ENCODE assay signal across 13 cellular contexts in the genomic region with DNA sequence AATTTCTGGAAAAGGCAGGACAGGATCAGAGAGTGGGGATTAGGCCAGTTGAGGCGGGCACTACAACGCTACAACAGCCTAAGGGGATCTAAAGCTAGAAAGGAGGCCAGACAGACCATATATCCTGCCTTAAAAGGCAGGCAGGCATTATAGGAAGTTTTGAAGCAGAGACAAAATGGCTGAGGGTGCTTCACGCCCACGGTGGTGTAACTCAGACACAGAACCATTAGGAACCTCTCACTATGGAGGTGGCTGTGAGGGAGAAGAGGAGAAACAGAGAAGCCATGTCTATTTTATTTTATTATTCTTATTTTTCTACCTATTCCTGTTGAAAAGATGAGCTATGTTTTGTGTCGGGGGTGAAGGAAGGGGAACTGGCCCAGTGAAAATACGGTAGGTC. TPM values are rescaled to one million over a fixed set of nuclear protein-coding genes. Genes with fewer than 3 reads are reported as not detected.
A peak's percentile ranks its signal among the peaks of the same experiment; 100 is the strongest.
DNase-seq lines count a peak whose midpoint lies in the region; ATAC-seq, FAIRE-seq and TF ChIP-seq lines count a peak whose summit lies in the region.
"Had no signal": no experiment of that assay in that cellular context is flagged by ENCODE, and none has a peak within 500 bp of the region (broad histone marks: within the 10 kb centered on the region; RNA-seq: fewer than 3 reads in every experiment).

No MANE protein-coding gene starts in this region.

- H3K9me3 ChIP-seq in heart left ventricle (no peaks in the 10 kb centered on the region), mucosa of rectum (ENCODE audit: control insufficient read depth in 2 of 2, low read length in 2 of 2) (no peaks in the 10 kb centered on the region), uterus (no peaks in the 10 kb centered on the region)

- H3K27ac ChIP-seq in heart left ventricle (peak overlapping the region in 10 of 12 donors; percentile 21 to 98 (median 92)), mucosa of rectum (ENCODE audit: low read depth in 2 of 2, low read length in 2 of 2) (peak overlapping the region; percentile 10 to 38), uterus (peak overlapping the region; percentile 47 to 90)
- H3K27ac ChIP-seq: C4-2B, foreskin keratinocyte had no signal

- peak overlapping the region; percentile 94 for H3K27ac Mint-ChIP-seq in activated naive CD8-positive, alpha-beta T cell

- intact Hi-C loops in heart left ventricle (cut with DNase I) (loop anchor here (2.0 to 5.0 kb wide), 9 partner anchors 65 to 175 kb away; partner anchors contain the start of genes KLHDC8B (in 4 of the 10), TCTA (in 4 of the 10), RHOA (in 3 of the 10) and NICN1 (in 2 of the 10)), Right ventricle myocardium superior (cut with DNase I) (no loop called here), uterus (cut with DNase I; ENCODE audit: low total_unique reads) (no loop called here)

- WGBS in heart left ventricle, 4 donors = 90 to 94% (median 91%) methylated on average over 6 of the region's 6 CpGs

- H3K36me3 Mint-ChIP-seq in activated naive CD8-positive, alpha-beta T cell = no peaks in the 10 kb centered on the region

- H3K27me3 ChIP-seq in heart left ventricle (no peaks in the 10 kb centered on the region), mucosa of rectum (ENCODE audit: control insufficient read depth in 2 of 2, insufficient read depth in 2 of 2, low read length in 2 of 2) (no peaks in the 10 kb centered on the region), uterus (no peaks in the 10 kb centered on the region)
- H3K27me3 ChIP-seq: foreskin keratinocyte had no signal

- DNase-seq in heart left ventricle (no peak), Right ventricle myocardium superior (no peak), uterus (no peak), GM12892 (ENCODE audit: insufficient read length) (no peak), globus pallidus (ENCODE audit: low spot score) (no peak)
- DNase-seq: activated CD4-positive, CD25-positive, alpha-beta regulatory T cell treated with anti-CD3 and anti-CD28 coated beads, Interleukin-2, amount 50 U/mL, for 72 hours; foreskin keratinocyte; mammary epithelial cell; RPMI8226 had no signal

- no peak for FAIRE-seq in GM12892 (lab: Jason Lieb, UNC)

- H3K4me3 ChIP-seq in heart left ventricle (no peak overlapping the region), mucosa of rectum (ENCODE audit: low read length in 2 of 2) (no peak overlapping the region), uterus (no peak overlapping the region)

- peaks cover 39% of the 10 kb centered on the region for H3K4me1 Mint-ChIP-seq in activated naive CD8-positive, alpha-beta T cell (ENCODE audit: low read depth)

- H3K4me3 Mint-ChIP-seq in activated naive CD8-positive, alpha-beta T cell = peak overlapping the region; percentile 53

- no peak for TF ChIP-seq POLR2A in heart left ventricle (IDR thresholded peaks at IDR 0.05)
- TF ChIP-seq POLR2A in uterus (IDR thresholded peaks at IDR 0.05) = no peak
- TF ChIP-seq POLR2A in GM12892 (IDR thresholded peaks at IDR 0.05; ENCODE audit: low read depth, low read length) = no peak

- no peak overlapping the region for H3K9ac ChIP-seq in mucosa of rectum (ENCODE audit: low read depth in 1 of 2, low read length in 2 of 2)

- H3K4me1 ChIP-seq in heart left ventricle (peaks cover 0 to 85% (median 25%) of the 10 kb centered on the region in 12 donors), mucosa of rectum (ENCODE audit: control insufficient read depth in 2 of 2, insufficient read depth in 2 of 2, low read length in 2 of 2) (peaks cover 15 to 21% of the 10 kb centered on the region in 2 donors), uterus (peaks cover 0 to 6% of the 10 kb centered on the region in 2 donors)

- no peak for TF ChIP-seq CTCF in heart left ventricle (IDR thresholded peaks at IDR 0.05)
- TF ChIP-seq CTCF in uterus (IDR thresholded peaks at IDR 0.05) = no peak

- no peak for ATAC-seq in heart left ventricle
- ATAC-seq in Right ventricle myocardium superior (ENCODE audit: poor library complexity) = no peak
- ATAC-seq in GM21723 (IDR thresholded peaks at IDR 0.05; ENCODE audit: unreplicated experiment) = no peak
- ATAC-seq: foreskin keratinocyte had no signal

- H3K9me3 Mint-ChIP-seq in activated naive CD8-positive, alpha-beta T cell (ENCODE audit: low read depth) = no peaks in the 10 kb centered on the region

- H3K36me3 ChIP-seq in heart left ventricle (peaks cover 0 to 13% (median 5%) of the 10 kb centered on the region in 9 donors), mucosa of rectum (ENCODE audit: control insufficient read depth in 2 of 2, insufficient read depth in 2 of 2, low read length in 2 of 2) (no peaks in the 10 kb centered on the region), uterus (no peaks in the 10 kb centered on the region)

- no peaks in the 10 kb centered on the region for H3K27me3 Mint-ChIP-seq in activated naive CD8-positive, alpha-beta T cell

RNA-seq across cellular contexts. Expression of gene USP4, which starts 2.1 kb away (rescaled TPM):
- 10 to 100 TPM; 17.3 to 48.6 (median 37.2) TPM for total RNA-seq in heart left ventricle
- polyA plus RNA-seq in heart left ventricle = 10 to 100 TPM; 24.3 to 27.8 TPM
- 34.7 TPM for total RNA-seq in Right ventricle myocardium superior
- 10 to 100 TPM in 3 of 4 donors, 1 to 10 TPM in 1; 9.2 to 78.3 (median 28.8) TPM for total RNA-seq in uterus
- 49.6 TPM for polyA plus RNA-seq in GM12892 (2012; ENCODE audit: missing spikeins)

RNA-seq across cellular contexts. Expression of gene GPX1, which starts 16.2 kb away (rescaled TPM):
- total RNA-seq in heart left ventricle (100 to 1,000 TPM in 8 of 9 donors, 10 to 100 TPM in 1; 86.3 to 341 (median 124) TPM), Right ventricle myocardium superior (117 TPM), uterus (100 to 1,000 TPM in 2 of 4 donors, 10 to 100 TPM in 2; 40.2 to 450 (median 81.2) TPM)
- 100 to 1,000 TPM; 174 to 189 TPM for polyA plus RNA-seq in heart left ventricle
- 225 TPM for polyA plus RNA-seq in GM12892 (2012; ENCODE audit: missing spikeins)

Comparison
In these comparisons a context has a peak if more than half of its experiments do, and no peak if none do; other contexts are left out.
1. intact Hi-C loops: an anchor here in heart left ventricle (2.0 to 5.0 kb wide); none called in Right ventricle myocardium superior and uterus.
2. H3K27ac ChIP-seq: peak in every context shown above with its lines; median percentile 92 in heart left ventricle; 68 in uterus; 24 in mucosa of rectum.